In genomic region chr4:108620101-108620932, GRCh38 we compare ENCODE assay signal across 8 cellular contexts. TPM values are rescaled to one million over a fixed set of nuclear protein-coding genes. Genes with fewer than 3 reads are reported as not detected.
A peak's percentile ranks its signal among the peaks of the same experiment; 100 is the strongest.
DNase-seq lines count a peak whose midpoint lies in the region; ATAC-seq and TF ChIP-seq lines count a peak whose summit lies in the region.

TSS of gene RPL34 (plus strand) at chr4:108620576. CDS start at chr4:108621960, 1,384 bp downstream.

- peak; percentile 100 for ATAC-seq in HG02759 (IDR thresholded peaks at IDR 0.05; ENCODE audit: unreplicated experiment)
- peak; percentile 100 for ATAC-seq in Right ventricle myocardium inferior

- no peaks in the 10 kb centered on the region for H3K36me3 ChIP-seq in ovary
- peaks cover 30 to 33% of the 10 kb centered on the region in 2 donors for H3K36me3 ChIP-seq in thyroid gland

- H3K27ac ChIP-seq in ovary: peak within 1 kb of the TSS; percentile 18 to 70
- H3K27ac ChIP-seq in thyroid gland: peak within 1 kb of the TSS; percentile 81 to 85 (median 84)

- H3K27me3 ChIP-seq in ovary (no peaks in the 10 kb centered on the region), thyroid gland (no peaks in the 10 kb centered on the region)

- TF ChIP-seq EP300 in ovary (IDR thresholded peaks at IDR 0.05): peak; percentile 6

- 0 to 1% (median 0%) methylated on average over 32 of the region's 32 CpGs for WGBS in ovary, 3 donors
- 0% methylated on average over 32 of the region's 32 CpGs for WGBS in thyroid gland, 2 donors

- TF ChIP-seq CTCF in GM12864 (IDR thresholded peaks at IDR 0.05; ENCODE audit: low read depth, low read length, missing control alignments) (no peak), ovary (IDR thresholded peaks at IDR 0.05) (no peak), thyroid gland (IDR thresholded peaks at IDR 0.05) (no peak)

- peak; percentile 99 for DNase-seq in GM12864 (ENCODE audit: low read depth)
- peak; percentile 92 to 99 (median 94) for DNase-seq in NCI-H1417 (lab: John Stamatoyannopoulos, UW)
- DNase-seq in SW 1271 (lab: John Stamatoyannopoulos, UW): peak; percentile 82 to 91
- DNase-seq in activated naive CD8-positive, alpha-beta T cell treated with anti-CD3 and anti-CD28 coated beads, Interleukin-2, amount 50 U/mL, for 16 hours (ENCODE audit: low read depth, low spot score): peak; percentile 95
- DNase-seq in Right ventricle myocardium inferior (ENCODE audit: missing footprints): peak; percentile 99
- DNase-seq in ovary: peak; percentile 94 to 97 (median 96)
- peak; percentile 99 for DNase-seq in thyroid gland

- intact Hi-C loops in Right ventricle myocardium inferior (cut with DNase I): loop anchor here (1.0 kb wide), 1 partner anchor 30 kb away; the partner anchor contains the start of gene OSTC
- intact Hi-C loops in ovary (cut with DNase I): no loop called here
- intact Hi-C loops in thyroid gland (cut with DNase I): no loop called here

- TF ChIP-seq POLR2A in ovary (IDR thresholded peaks at IDR 0.05) (peak; percentile 93), thyroid gland (IDR thresholded peaks at IDR 0.05) (peak; percentile 70 to 93)

- H3K4me1 ChIP-seq in ovary (ENCODE audit: insufficient read depth): peaks cover 3% of the 10 kb centered on the region
- peaks cover 7% of the 10 kb centered on the region in 2 donors for H3K4me1 ChIP-seq in thyroid gland

- no peaks in the 10 kb centered on the region for H3K9me3 ChIP-seq in ovary
- H3K9me3 ChIP-seq in thyroid gland: no peaks in the 10 kb centered on the region

- H3K4me3 ChIP-seq in GM12864 (ENCODE audit: low read depth, low read length) (peak within 1 kb of the TSS; percentile 92), ovary (peak within 1 kb of the TSS; percentile 81), thyroid gland (replicated peaks in 1 of 3) (peak within 1 kb of the TSS; percentile 11 to 77 (median 76))

RNA-seq across cellular contexts. Expression of gene RPL34, which starts in this region (rescaled TPM):
- total RNA-seq in Right ventricle myocardium inferior: 747 TPM
- 1,000 to 10,000 TPM; 2,196 to 4,044 (median 3,147) TPM for total RNA-seq in ovary
- polyA plus RNA-seq in ovary: 1,000 to 10,000 TPM; 2,734 to 9,736 TPM
- total RNA-seq in thyroid gland: 1,000 to 10,000 TPM in 2 of 4 donors, 100 to 1,000 TPM in 2; 735 to 3,219 (median 917) TPM

Comparison
In these comparisons a context has a peak if more than half of its experiments do, and no peak if none do; other contexts are left out.
1. Peak in every context shown above with its lines: DNase-seq, ATAC-seq, H3K4me3 ChIP-seq and H3K27ac ChIP-seq.